ENCODE assay signal across 11 cellular contexts in the genomic region with DNA sequence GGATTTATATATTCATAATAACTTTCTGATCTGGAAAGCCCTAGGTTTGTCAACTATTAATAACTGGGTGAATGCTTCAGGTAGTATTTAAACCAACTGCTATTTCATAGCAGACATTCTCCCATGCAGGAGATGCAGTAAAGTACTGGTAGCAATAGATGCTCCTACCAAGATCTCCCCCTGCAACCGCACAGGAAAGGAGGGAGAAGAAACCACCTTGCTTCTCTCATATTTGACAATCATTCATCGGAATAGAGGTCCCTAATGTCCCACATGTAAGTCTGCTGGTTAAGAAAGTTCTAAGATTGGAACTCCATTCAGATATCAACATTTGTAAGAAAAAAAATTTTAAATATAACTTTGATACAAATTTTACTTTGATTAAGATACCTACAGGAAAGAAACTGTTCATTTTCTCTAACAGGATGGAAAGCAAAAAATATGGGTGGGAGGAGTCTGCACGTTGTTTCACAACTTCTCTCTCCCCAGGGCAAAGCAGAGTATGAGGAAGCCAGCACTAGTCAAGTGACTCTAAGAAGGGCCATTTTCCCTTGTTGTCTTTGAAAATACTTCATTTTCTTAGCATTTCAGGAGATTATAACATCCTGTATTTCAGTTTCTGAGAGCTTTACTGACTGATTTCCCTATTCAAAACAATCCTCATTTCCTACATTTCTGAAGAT. TPM values are rescaled to one million over a fixed set of nuclear protein-coding genes. Genes with fewer than 3 reads are reported as not detected.
A peak's percentile ranks its signal among the peaks of the same experiment; 100 is the strongest.
DNase-seq lines count a peak whose midpoint lies in the region; ATAC-seq and TF ChIP-seq lines count a peak whose summit lies in the region.
"Had no signal": no experiment of that assay in that cellular context is flagged by ENCODE, and none has a peak within 500 bp of the region (broad histone marks: within the 10 kb centered on the region; RNA-seq: fewer than 3 reads in every experiment).

PYHIN1 (plus strand) TSS at position 498 of the 683 bp plus-strand sequence. CDS start 5,359 bp downstream, outside the sequence.

- no peaks in the 10 kb centered on the region for H3K36me3 ChIP-seq in CD8-positive, alpha-beta T cell (ENCODE audit: insufficient read depth, low read length)
- H3K36me3 ChIP-seq in KOPT-K1 (ENCODE audit: insufficient read depth, low read length) = peaks cover 3% of the 10 kb centered on the region; the same call in 1 of the 2 replicates
- no peaks in the 10 kb centered on the region for H3K36me3 ChIP-seq in mucosa of descending colon (ENCODE audit: low read depth)

- ATAC-seq in CD8-positive, alpha-beta T cell = peak; percentile 77
- ATAC-seq in mucosa of descending colon (peak; percentile 79), omental fat pad (ENCODE audit: low FRiP score) (no peak), SK-N-SH treated with all-trans-retinoic acid at 6 μM for 48 hours (no peak), GM18519 (IDR thresholded peaks at IDR 0.05; ENCODE audit: low FRiP score, unreplicated experiment) (no peak)

- H3K4me1 ChIP-seq in CD8-positive, alpha-beta T cell (ENCODE audit: insufficient read depth, low read length) = peaks cover 6% of the 10 kb centered on the region
- H3K4me1 ChIP-seq in mucosa of descending colon (ENCODE audit: low read depth) = no peaks in the 10 kb centered on the region

- intact Hi-C loops in CD8-positive, alpha-beta T cell (cut with DNase I, micrococcal nuclease) = loop anchor here (2.0 to 5.0 kb wide), 2 partner anchors 76 to 78 kb away; partner anchors contain the start of gene IFI16 (in 2 of the 2)
- intact Hi-C loops in activated CD4-positive, alpha-beta memory T cell treated with anti-CD3 and anti-CD28 coated beads for 36 hours (cut with micrococcal nuclease) = loop anchor here (1.0 to 5.0 kb wide), 3 partner anchors 38 to 114 kb away; no protein-coding TSS in a partner anchor
- intact Hi-C loops in mucosa of descending colon (cut with DNase I, micrococcal nuclease) = no loop called here

- H3K9me3 Mint-ChIP-seq in CD8-positive, alpha-beta T cell = peaks cover 10% of the 10 kb centered on the region
- peaks cover 16% of the 10 kb centered on the region for H3K9me3 Mint-ChIP-seq in activated CD4-positive, alpha-beta memory T cell treated with anti-CD3 and anti-CD28 coated beads for 36 hours

- H3K4me1 Mint-ChIP-seq in CD8-positive, alpha-beta T cell (ENCODE audit: low read depth) = peaks cover 33% of the 10 kb centered on the region
- peaks cover 50% of the 10 kb centered on the region for H3K4me1 Mint-ChIP-seq in activated CD4-positive, alpha-beta memory T cell treated with anti-CD3 and anti-CD28 coated beads for 36 hours (ENCODE audit: low read depth)

- peak within 1 kb of the TSS; percentile 39 for H3K27ac ChIP-seq in CD8-positive, alpha-beta T cell (ENCODE audit: low read depth, low read length)
- peak within 1 kb of the TSS; percentile 93 for H3K27ac ChIP-seq in KOPT-K1 (ENCODE audit: low read depth, low read length, poor library complexity, severe bottlenecking)

- peak within 1 kb of the TSS; percentile 91 for H3K4me3 Mint-ChIP-seq in CD8-positive, alpha-beta T cell
- H3K4me3 Mint-ChIP-seq in activated CD4-positive, alpha-beta memory T cell treated with anti-CD3 and anti-CD28 coated beads for 36 hours = peak within 1 kb of the TSS; percentile 83

- peak within 1 kb of the TSS; percentile 87 for H3K27ac Mint-ChIP-seq in CD8-positive, alpha-beta T cell
- peak within 1 kb of the TSS; percentile 84 for H3K27ac Mint-ChIP-seq in activated CD4-positive, alpha-beta memory T cell treated with anti-CD3 and anti-CD28 coated beads for 36 hours

- peaks cover 16% of the 10 kb centered on the region for H3K36me3 Mint-ChIP-seq in CD8-positive, alpha-beta T cell
- H3K36me3 Mint-ChIP-seq in activated CD4-positive, alpha-beta memory T cell treated with anti-CD3 and anti-CD28 coated beads for 36 hours = peaks cover 14% of the 10 kb centered on the region

- DNase-seq in CD8-positive, alpha-beta T cell = peak in 3 of 7 experiments; percentile 11 to 42 (median 28)
- DNase-seq in activated CD4-positive, alpha-beta memory T cell treated with anti-CD3 and anti-CD28 coated beads for 36 hours = peak; percentile 46
- DNase-seq in mucosa of descending colon = peak in 1 of 3 donors; percentile 16
- no peak for DNase-seq in omental fat pad (ENCODE audit: low spot score)
- DNase-seq in NCI-H187 (lab: John Stamatoyannopoulos, UW) = no peak
- DNase-seq: DMS53, glutamatergic neuron, NCI-H510A treated with DMSO at 0.1 percent for 48 hours had no signal

- CTCF ChIA-PET in CD8-positive, alpha-beta T cell (lab: Charles Lee) = no interaction called here
- CTCF ChIA-PET in activated CD4-positive, alpha-beta memory T cell treated with anti-CD3 and anti-CD28 coated beads for 36 hours (lab: Charles Lee) = no interaction called here

- no peaks in the 10 kb centered on the region for H3K27me3 ChIP-seq in CD8-positive, alpha-beta T cell (ENCODE audit: insufficient read depth, low read length)

- no peak for TF ChIP-seq CTCF in CD8-positive, alpha-beta T cell (IDR thresholded peaks at IDR 0.05)
- TF ChIP-seq CTCF in mucosa of descending colon (IDR thresholded peaks at IDR 0.05) (no peak), omental fat pad (IDR thresholded peaks at IDR 0.05) (no peak)

- POLR2A ChIA-PET in CD8-positive, alpha-beta T cell (lab: Charles Lee) = no interaction called here
- POLR2A ChIA-PET in activated CD4-positive, alpha-beta memory T cell treated with anti-CD3 and anti-CD28 coated beads for 36 hours (lab: Charles Lee) = no interaction called here

- no peaks in the 10 kb centered on the region for H3K9me3 ChIP-seq in CD8-positive, alpha-beta T cell (ENCODE audit: low read length)
- H3K9me3 ChIP-seq in KOPT-K1 (ENCODE audit: insufficient read depth, low read length, poor library complexity, severe bottlenecking) (peaks cover 16% of the 10 kb centered on the region), mucosa of descending colon (peaks cover 2% of the 10 kb centered on the region)

- H3K4me3 ChIP-seq in CD8-positive, alpha-beta T cell (ENCODE audit: low read depth, low read length) = peak within 1 kb of the TSS; percentile 49
- no peak within 1 kb of the TSS for H3K4me3 ChIP-seq in mucosa of descending colon

- no peaks in the 10 kb centered on the region for H3K27me3 Mint-ChIP-seq in CD8-positive, alpha-beta T cell (ENCODE audit: low read depth)
- no peaks in the 10 kb centered on the region for H3K27me3 Mint-ChIP-seq in activated CD4-positive, alpha-beta memory T cell treated with anti-CD3 and anti-CD28 coated beads for 36 hours

TF ChIP-seq in SK-N-SH treated with all-trans-retinoic acid at 6 μM for 48 hours, 23 proteins besides CTCF, POLR2A, EP300 and RAD21:
- no peak for TF ChIP-seq TCF4 (CRISPR knock-in tag; IDR thresholded peaks at IDR 0.05; ENCODE audit: borderline replicate concordance)

RNA-seq across cellular contexts. Expression of gene PYHIN1, which starts in this region (rescaled TPM):
- 10 to 100 TPM; 16.0 to 16.7 TPM for total RNA-seq in CD8-positive, alpha-beta T cell
- 10 to 100 TPM; 12.2 to 13.1 TPM for total RNA-seq in activated CD4-positive, alpha-beta memory T cell treated with anti-CD3 and anti-CD28 coated beads for 36 hours
- 1 to 10 TPM in 1 of 3 donors, under 1 TPM in 2; 0.87 to 2.0 (median 0.98) TPM for total RNA-seq in mucosa of descending colon
- 1 to 10 TPM; 2.3 to 7.4 (median 3.9) TPM for total RNA-seq in omental fat pad

Comparison
In these comparisons a context has a peak if more than half of its experiments do, and no peak if none do; other contexts are left out.
1. ATAC-seq: peak in CD8-positive, alpha-beta T cell (single experiment) and mucosa of descending colon (single experiment); none in omental fat pad (single experiment), SK-N-SH treated with all-trans-retinoic acid at 6 μM for 48 hours (single experiment) and GM18519 (single experiment).
2. intact Hi-C loops: an anchor here in CD8-positive, alpha-beta T cell (2.0 to 5.0 kb wide) and activated CD4-positive, alpha-beta memory T cell treated with anti-CD3 and anti-CD28 coated beads for 36 hours (1.0 to 5.0 kb wide); none called in mucosa of descending colon.